In genomic region chr7:151505836-151506468, GRCh38 we compare ENCODE assay signal across 12 cellular contexts.
"Had no signal": no experiment of that assay in that cellular context is flagged by ENCODE, and none has a peak within 500 bp of the region (broad histone marks: within the 10 kb centered on the region; RNA-seq: fewer than 3 reads in every experiment).

No MANE protein-coding gene starts in this region.

- H3K9me3 ChIP-seq: tibial nerve, vagina had no signal

- FAIRE-seq: astrocyte, colon, kidney had no signal

- DNase-seq: activated CD4-positive, alpha-beta T cell treated with anti-CD3 and anti-CD28 coated beads, Interleukin-2, amount 50 U/mL, for 1 hour; activated CD4-positive, CD25-positive, alpha-beta regulatory T cell; activated CD8-positive, alpha-beta memory T cell treated with anti-CD3 and anti-CD28 coated beads for 24 hours; activated naive CD4-positive, alpha-beta T cell; kidney; retina; stimulated activated CD4-positive, alpha-beta T cell treated with anti-CD3 and anti-CD28 coated beads, Interleukin-2, amount 100 ng/mL, for 48 hours; stimulated activated naive B cell treated with anti-CD40 and anti-IgM and Interleukin-4, amounts not matched to agents 10 μg/mL and 1 μg/mL and 100 μg/mL, for 72 hours had no signal

- H3K4me3 ChIP-seq: tibial nerve, vagina had no signal

- H3K27me3 ChIP-seq: tibial nerve, vagina had no signal

- H3K27ac ChIP-seq: vagina had no signal

- ATAC-seq: stimulated activated naive B cell treated with anti-CD40 and anti-IgM and Interleukin-4, amounts not matched to agents 10 μg/mL and 1 μg/mL and 100 μg/mL, for 72 hours had no signal

- H3K36me3 ChIP-seq: tibial nerve, vagina had no signal
